8 cellular contexts compared by ENCODE assay signal in genomic region chr5:36696059-36696673, GRCh38.
DNase-seq lines count a peak whose midpoint lies in the region; ATAC-seq and TF ChIP-seq lines count a peak whose summit lies in the region.

No MANE protein-coding gene starts in this region.

- peak; percentile 55 for ATAC-seq in HG02623 (IDR thresholded peaks at IDR 0.05; ENCODE audit: unreplicated experiment)

- peak; percentile 68 for TF ChIP-seq CTCF in nephron progenitor cell (IDR thresholded peaks at IDR 0.05)

- peak; percentile 1 for DNase-seq in activated T-helper 1 cell treated with Interleukin-2 at 50 U/mL for 16 hours (ENCODE audit: low read depth)
- no peak for DNase-seq in activated T-helper 1 cell treated with anti-CD3 and anti-CD28 coated beads, Interleukin-12 subunit alpha, Interleukin-12 subunit beta, Interleukin-2, Interleukin-4 antibody, amounts not matched to agents 30 ng/mL and 10 ng/mL and 1 ng/mL, durations not matched to agents 14 hours and 24 hours and 36 hours (ENCODE audit: low spot score)
- peak; percentile 6 for DNase-seq in NCI-H2107 (lab: John Stamatoyannopoulos, UW)
- peak; percentile 47 for DNase-seq in activated CD4-positive, alpha-beta T cell treated with anti-CD3 and anti-CD28 coated beads, Interleukin-2, amount 10 ng/mL, durations not matched to agents 7 days and 5 days
- peak; percentile 53 to 64 for DNase-seq in erythroblast (lab: John Stamatoyannopoulos, UW)
- peak; percentile 59 for DNase-seq in nephron progenitor cell
- DNase-seq in T-helper 2 cell treated with Interferon-gamma antibody and Interleukin-4, amounts not matched to agents 5 μg/mL and 100 μg/mL, for 36 hours (ENCODE audit: low spot score) = no peak

- H3K27ac Mint-ChIP-seq in activated T-helper 1 cell treated with anti-CD3 and anti-CD28 coated beads, Interleukin-12 subunit alpha, Interleukin-12 subunit beta, Interleukin-2, Interleukin-4 antibody, amounts not matched to agents 30 ng/mL and 10 ng/mL and 1 ng/mL, durations not matched to agents 14 hours and 24 hours and 36 hours = no peak overlapping the region
- no peak overlapping the region for H3K27ac Mint-ChIP-seq in activated CD4-positive, alpha-beta T cell treated with anti-CD3 and anti-CD28 coated beads, Interleukin-2, amount 10 ng/mL, durations not matched to agents 7 days and 5 days
- H3K27ac Mint-ChIP-seq in nephron progenitor cell = no peak overlapping the region
- no peak overlapping the region for H3K27ac Mint-ChIP-seq in T-helper 2 cell treated with Interferon-gamma antibody and Interleukin-4, amounts not matched to agents 5 μg/mL and 100 μg/mL, for 36 hours

- H3K27me3 Mint-ChIP-seq in activated T-helper 1 cell treated with anti-CD3 and anti-CD28 coated beads, Interleukin-12 subunit alpha, Interleukin-12 subunit beta, Interleukin-2, Interleukin-4 antibody, amounts not matched to agents 30 ng/mL and 10 ng/mL and 1 ng/mL, durations not matched to agents 14 hours and 24 hours and 36 hours (ENCODE audit: insufficient read depth) = peaks cover 7% of the 10 kb centered on the region
- H3K27me3 Mint-ChIP-seq in activated CD4-positive, alpha-beta T cell treated with anti-CD3 and anti-CD28 coated beads, Interleukin-2, amount 10 ng/mL, durations not matched to agents 7 days and 5 days = peaks cover 17% of the 10 kb centered on the region
- H3K27me3 Mint-ChIP-seq in nephron progenitor cell (ENCODE audit: low read depth, poor library complexity) = peaks cover 12% of the 10 kb centered on the region
- H3K27me3 Mint-ChIP-seq in T-helper 2 cell treated with Interferon-gamma antibody and Interleukin-4, amounts not matched to agents 5 μg/mL and 100 μg/mL, for 36 hours (ENCODE audit: low read depth) = peaks cover 18% of the 10 kb centered on the region

- H3K4me1 Mint-ChIP-seq in activated T-helper 1 cell treated with anti-CD3 and anti-CD28 coated beads, Interleukin-12 subunit alpha, Interleukin-12 subunit beta, Interleukin-2, Interleukin-4 antibody, amounts not matched to agents 30 ng/mL and 10 ng/mL and 1 ng/mL, durations not matched to agents 14 hours and 24 hours and 36 hours (ENCODE audit: low read depth) = no peaks in the 10 kb centered on the region
- H3K4me1 Mint-ChIP-seq in activated CD4-positive, alpha-beta T cell treated with anti-CD3 and anti-CD28 coated beads, Interleukin-2, amount 10 ng/mL, durations not matched to agents 7 days and 5 days = peaks cover 3% of the 10 kb centered on the region
- peaks cover 13% of the 10 kb centered on the region for H3K4me1 Mint-ChIP-seq in nephron progenitor cell
- H3K4me1 Mint-ChIP-seq in T-helper 2 cell treated with Interferon-gamma antibody and Interleukin-4, amounts not matched to agents 5 μg/mL and 100 μg/mL, for 36 hours (ENCODE audit: low read depth) = peaks cover 2% of the 10 kb centered on the region

- no peak for TF ChIP-seq POLR2A in erythroblast (IDR thresholded peaks at IDR 0.05; ENCODE audit: low read length)

- H3K4me3 Mint-ChIP-seq in activated T-helper 1 cell treated with anti-CD3 and anti-CD28 coated beads, Interleukin-12 subunit alpha, Interleukin-12 subunit beta, Interleukin-2, Interleukin-4 antibody, amounts not matched to agents 30 ng/mL and 10 ng/mL and 1 ng/mL, durations not matched to agents 14 hours and 24 hours and 36 hours = no peak overlapping the region
- no peak overlapping the region for H3K4me3 Mint-ChIP-seq in activated CD4-positive, alpha-beta T cell treated with anti-CD3 and anti-CD28 coated beads, Interleukin-2, amount 10 ng/mL, durations not matched to agents 7 days and 5 days
- H3K4me3 Mint-ChIP-seq in nephron progenitor cell = no peak overlapping the region
- no peak overlapping the region for H3K4me3 Mint-ChIP-seq in T-helper 2 cell treated with Interferon-gamma antibody and Interleukin-4, amounts not matched to agents 5 μg/mL and 100 μg/mL, for 36 hours

- no peaks in the 10 kb centered on the region for H3K9me3 Mint-ChIP-seq in activated T-helper 1 cell treated with anti-CD3 and anti-CD28 coated beads, Interleukin-12 subunit alpha, Interleukin-12 subunit beta, Interleukin-2, Interleukin-4 antibody, amounts not matched to agents 30 ng/mL and 10 ng/mL and 1 ng/mL, durations not matched to agents 14 hours and 24 hours and 36 hours
- no peaks in the 10 kb centered on the region for H3K9me3 Mint-ChIP-seq in activated CD4-positive, alpha-beta T cell treated with anti-CD3 and anti-CD28 coated beads, Interleukin-2, amount 10 ng/mL, durations not matched to agents 7 days and 5 days
- H3K9me3 Mint-ChIP-seq in nephron progenitor cell = no peaks in the 10 kb centered on the region
- no peaks in the 10 kb centered on the region for H3K9me3 Mint-ChIP-seq in T-helper 2 cell treated with Interferon-gamma antibody and Interleukin-4, amounts not matched to agents 5 μg/mL and 100 μg/mL, for 36 hours

- H3K36me3 Mint-ChIP-seq in activated T-helper 1 cell treated with anti-CD3 and anti-CD28 coated beads, Interleukin-12 subunit alpha, Interleukin-12 subunit beta, Interleukin-2, Interleukin-4 antibody, amounts not matched to agents 30 ng/mL and 10 ng/mL and 1 ng/mL, durations not matched to agents 14 hours and 24 hours and 36 hours (ENCODE audit: low read depth) = no peaks in the 10 kb centered on the region
- no peaks in the 10 kb centered on the region for H3K36me3 Mint-ChIP-seq in activated CD4-positive, alpha-beta T cell treated with anti-CD3 and anti-CD28 coated beads, Interleukin-2, amount 10 ng/mL, durations not matched to agents 7 days and 5 days (ENCODE audit: low read depth)
- no peaks in the 10 kb centered on the region for H3K36me3 Mint-ChIP-seq in nephron progenitor cell (ENCODE audit: low read depth)
- no peaks in the 10 kb centered on the region for H3K36me3 Mint-ChIP-seq in T-helper 2 cell treated with Interferon-gamma antibody and Interleukin-4, amounts not matched to agents 5 μg/mL and 100 μg/mL, for 36 hours (ENCODE audit: low read depth)

- intact Hi-C loops in activated T-helper 1 cell treated with anti-CD3 and anti-CD28 coated beads, Interleukin-12 subunit alpha, Interleukin-12 subunit beta, Interleukin-2, Interleukin-4 antibody, amounts not matched to agents 30 ng/mL and 10 ng/mL and 1 ng/mL, durations not matched to agents 14 hours and 24 hours and 36 hours (cut with micrococcal nuclease) = loop anchor here (10.0 kb wide), 1 partner anchor 91 kb away; the partner anchor contains the start of gene SLC1A3

- CTCF ChIA-PET in activated CD4-positive, alpha-beta T cell treated with anti-CD3 and anti-CD28 coated beads, Interleukin-2, amount 10 ng/mL, durations not matched to agents 7 days and 5 days (lab: Charles Lee) = interaction anchor here (0.5 to 1.2 kb wide), 7 partner anchors 10 to 639 kb away, joined by 3 to 4 read pairs (median 3); no protein-coding TSS in a partner anchor

- POLR2A ChIA-PET in activated CD4-positive, alpha-beta T cell treated with anti-CD3 and anti-CD28 coated beads, Interleukin-2, amount 10 ng/mL, durations not matched to agents 7 days and 5 days (lab: Charles Lee) = no interaction called here

Comparison
In these comparisons a context has a peak if more than half of its experiments do, and no peak if none do; other contexts are left out.
1. DNase-seq: peak in activated T-helper 1 cell treated with Interleukin-2 at 50 U/mL for 16 hours (single experiment), NCI-H2107 (single experiment), activated CD4-positive, alpha-beta T cell treated with anti-CD3 and anti-CD28 coated beads, Interleukin-2, amount 10 ng/mL, durations not matched to agents 7 days and 5 days (single experiment), erythroblast (2 of 2) and nephron progenitor cell (single experiment); none in activated T-helper 1 cell treated with anti-CD3 and anti-CD28 coated beads, Interleukin-12 subunit alpha, Interleukin-12 subunit beta, Interleukin-2, Interleukin-4 antibody, amounts not matched to agents 30 ng/mL and 10 ng/mL and 1 ng/mL, durations not matched to agents 14 hours and 24 hours and 36 hours (single experiment) and T-helper 2 cell treated with Interferon-gamma antibody and Interleukin-4, amounts not matched to agents 5 μg/mL and 100 μg/mL, for 36 hours (single experiment).